Comparison of ENCODE assay signal across 8 cellular contexts in the genomic region with DNA sequence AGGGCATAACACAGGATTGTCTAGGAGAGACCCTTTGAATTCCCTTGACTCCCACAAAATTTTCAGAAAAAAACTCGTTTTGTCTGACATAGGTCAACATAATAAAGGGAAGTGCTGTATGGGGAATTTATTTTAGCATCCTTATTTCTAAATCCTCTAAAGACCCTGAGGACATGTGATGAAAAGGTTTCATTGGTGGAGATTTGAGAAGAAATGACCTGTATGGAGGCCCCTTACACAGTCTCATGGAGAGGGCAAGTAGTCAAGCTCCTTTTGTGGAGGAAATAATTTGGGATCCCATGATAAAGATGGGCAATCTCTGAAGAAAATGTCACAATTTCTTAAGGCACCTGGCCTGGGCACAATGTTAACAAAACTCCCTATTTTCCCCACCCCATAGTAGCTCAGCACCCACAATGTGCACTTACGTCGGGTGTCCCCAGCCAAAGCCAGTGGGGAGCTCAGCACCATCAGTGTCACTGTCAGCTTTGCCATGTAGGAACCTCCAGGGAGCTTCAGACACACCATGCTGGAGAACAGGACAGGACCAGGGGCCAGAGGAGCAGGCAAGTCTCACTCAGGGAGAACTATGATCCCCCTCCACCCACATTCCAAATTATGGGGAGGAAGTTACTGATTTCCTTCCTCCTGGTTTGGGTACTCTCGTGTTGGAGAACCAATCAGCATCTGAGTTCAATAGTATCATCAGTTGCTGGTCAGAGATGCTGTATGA. TPM values are rescaled to one million over a fixed set of nuclear protein-coding genes. Genes with fewer than 3 reads are reported as not detected.
DNase-seq lines count a peak whose midpoint lies in the region; ATAC-seq, FAIRE-seq and TF ChIP-seq lines count a peak whose summit lies in the region.

A gene (minus strand): TSS at position 591 of the 733 bp plus-strand sequence. CDS start 63 bp downstream, at position 528.

- ATAC-seq in GM18868 (IDR thresholded peaks at IDR 0.05; ENCODE audit: unreplicated experiment): peak; percentile 71
- ATAC-seq in HG03378 (IDR thresholded peaks at IDR 0.05; ENCODE audit: unreplicated experiment): peak; percentile 46
- peak; percentile 90 for ATAC-seq in GM12878

- peak; percentile 81 for FAIRE-seq in GM12878 (lab: Jason Lieb, UNC)

- H3K36me3 ChIP-seq in GM12878 (ENCODE audit: control insufficient read depth in 2 of 2, insufficient read depth in 2 of 2, low read length in 1 of 2): no peaks in the 10 kb centered on the region

- in situ Hi-C loops in GM12878 (cut with MboI): loop anchor here (5.0 to 10.0 kb wide), 2 partner anchors 55 to 57 kb away; a partner anchor contains a TSS

- peak within 1 kb of the TSS; percentile 58; the same call in 1 of the 2 replicates for H3K4me3 ChIP-seq in GM12878

- POLR2A ChIA-PET in GM12878 (lab: Charles Lee): interaction anchor here (0.8 to 1.1 kb wide), 5 partner anchors 41 to 59 kb away, joined by 3 to 6 read pairs (median 5); no protein-coding TSS in a partner anchor

- H3K4me2 ChIP-seq in GM12878 (ENCODE audit: control insufficient read depth, insufficient read depth): peak within 1 kb of the TSS; percentile 21; the same call in 1 of the 2 replicates

- peaks cover 10% of the 10 kb centered on the region for H3K79me2 ChIP-seq in GM12878 (ENCODE audit: control insufficient read depth, insufficient read depth, low read length)

- TF ChIP-seq RAD21 in GM12878 (IDR thresholded peaks at IDR 0.05; ENCODE audit: insufficient read depth, low read depth, low read length): no peak

- H4K20me1 ChIP-seq in GM12878 (ENCODE audit: control insufficient read depth, insufficient read depth): no peaks in the 10 kb centered on the region

- intact Hi-C loops in GM12878 (cut with micrococcal nuclease; ENCODE audit: unreplicated experiment): loop anchor here (2.0 kb wide), 1 partner anchor 41 kb away; no protein-coding TSS in a partner anchor

- TF ChIP-seq CTCF in GM12878 (IDR thresholded peaks at IDR 0.05 in 2 of 3, conservative IDR thresholded peaks at IDR 0.05 in 1 of 3; ENCODE audit: control insufficient read depth in 2 of 3, extremely low read depth in 1 of 3, insufficient read depth in 1 of 3, low read depth in 3 of 3, low read length in 3 of 3): no peak

- RAD21 ChIA-PET in GM12878 (lab: Charles Lee; ENCODE audit: unreplicated experiment): interaction anchor here (0.6 to 1.1 kb wide), 3 partner anchors 46 to 91 kb away, joined by 3 to 5 read pairs (median 4); a partner anchor contains a TSS

- peak; percentile 73 for TF ChIP-seq POLR2A in GM12878 (IDR thresholded peaks at IDR 0.05; ENCODE audit: low read depth, low read length)

- no peaks in the 10 kb centered on the region for H3K9me3 ChIP-seq in GM12878 (replicated peaks; ENCODE audit: control insufficient read depth, insufficient read depth, low read length)

- no peaks in the 10 kb centered on the region for H3K27me3 ChIP-seq in GM12878 (replicated peaks in 1 of 2; ENCODE audit: control insufficient read depth in 2 of 2, insufficient read depth in 2 of 2, low read length in 1 of 2)

- H3K4me1 ChIP-seq in GM12878 (ENCODE audit: control insufficient read depth, insufficient read depth, low read length): no peaks in the 10 kb centered on the region

- H3K27ac ChIP-seq in GM12878 (ENCODE audit: control insufficient read depth, insufficient read depth): peak within 1 kb of the TSS; percentile 92

- TSS peak; percentile 100 for BruUV-seq in GM12878 (replicated peaks; lab: Mats Ljungman, UMichigan)

- CTCF ChIA-PET in GM12878 (lab: Yijun Ruan, JAX): no interaction called here

- SMC1A ChIA-PET in GM12878 (lab: Charles Lee; ENCODE audit: uncharacterized antibody, unreplicated experiment): no interaction called here

- DNase-seq in GM12878 (ENCODE audit: low read depth, low spot score): peak; percentile 58
- peak; percentile 55 for DNase-seq in pons (ENCODE audit: low spot score)
- DNase-seq in NCI-H82 (lab: John Stamatoyannopoulos, UW): no peak
- no peak for DNase-seq in NCI-H1694 (lab: John Stamatoyannopoulos, UW)
- DNase-seq in D341Med (ENCODE audit: low spot score): no peak
- DNase-seq in NCI-H2171 treated with DMSO at 0.1 percent for 48 hours (lab: John Stamatoyannopoulos, UW): no peak

- no peak within 1 kb of the TSS; the same call in 1 of the 2 replicates for H2AFZ ChIP-seq in GM12878 (ENCODE audit: control insufficient read depth, low read depth, low read length)

- TF ChIP-seq EP300 in GM12878 (IDR thresholded peaks at IDR 0.05; ENCODE audit: borderline replicate concordance in 1 of 2, control insufficient read depth in 1 of 2, low read depth in 2 of 2, low read length in 2 of 2): no peak

- 0% methylated on average over 3 of the region's 4 CpGs for WGBS in GM12878 (ENCODE audit: insufficient coverage, insufficient replicate concordance, low lambda C conversion rate, missing lambda C conversion rate)

- peak within 1 kb of the TSS; percentile 79 for H3K9ac ChIP-seq in GM12878 (ENCODE audit: control insufficient read depth, insufficient read depth, low read length)

TF ChIP-seq in GM12878, 131 proteins besides CTCF, POLR2A, EP300 and RAD21:
- no peak for TF ChIP-seq ETV6 (conservative IDR thresholded peaks at IDR 0.05 in 1 of 2, IDR thresholded peaks at IDR 0.05 in 1 of 2; ENCODE audit: borderline replicate concordance in 1 of 2, low read depth in 1 of 2)
- no peak for TF ChIP-seq ZNF274 (IDR thresholded peaks at IDR 0.05; ENCODE audit: insufficient read depth, insufficient read length)
- peak; percentile 20; the same call in 1 of the 2 replicates for TF ChIP-seq CREM (IDR thresholded peaks at IDR 0.05; ENCODE audit: low read depth)
- no peak for TF ChIP-seq ZNF217 (IDR thresholded peaks at IDR 0.05)
- peak; percentile 86 for TF ChIP-seq PML (IDR thresholded peaks at IDR 0.05; ENCODE audit: low read length)
- TF ChIP-seq HCFC1 (IDR thresholded peaks at IDR 0.05; ENCODE audit: low read length): no peak
- peak; percentile 71; the same call in 1 of the 3 replicates for TF ChIP-seq POU2F2 (IDR thresholded peaks at IDR 0.05; ENCODE audit: borderline replicate concordance, low read depth, low read length)
- TF ChIP-seq, protein P1, sequence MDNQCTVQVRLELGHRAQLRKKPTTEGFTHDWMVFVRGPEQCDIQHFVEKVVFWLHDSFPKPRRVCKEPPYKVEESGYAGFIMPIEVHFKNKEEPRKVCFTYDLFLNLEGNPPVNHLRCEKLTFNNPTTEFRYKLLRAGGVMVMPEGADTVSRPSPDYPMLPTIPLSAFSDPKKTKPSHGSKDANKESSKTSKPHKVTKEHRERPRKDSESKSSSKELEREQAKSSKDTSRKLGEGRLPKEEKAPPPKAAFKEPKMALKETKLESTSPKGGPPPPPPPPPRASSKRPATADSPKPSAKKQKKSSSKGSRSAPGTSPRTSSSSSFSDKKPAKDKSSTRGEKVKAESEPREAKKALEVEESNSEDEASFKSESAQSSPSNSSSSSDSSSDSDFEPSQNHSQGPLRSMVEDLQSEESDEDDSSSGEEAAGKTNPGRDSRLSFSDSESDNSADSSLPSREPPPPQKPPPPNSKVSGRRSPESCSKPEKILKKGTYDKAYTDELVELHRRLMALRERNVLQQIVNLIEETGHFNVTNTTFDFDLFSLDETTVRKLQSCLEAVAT (IDR thresholded peaks at IDR 0.05): 0 out of 2 replicates have a peak, but pooled peaks have one; percentile 46
- TF ChIP-seq YY1 (IDR thresholded peaks at IDR 0.05; ENCODE audit: low read depth, low read length): 0 out of 2 replicates have a peak, but pooled peaks have one; percentile 27
- TF ChIP-seq RFX5 (IDR thresholded peaks at IDR 0.05; ENCODE audit: low read depth, low read length): peak; percentile 93
- TF ChIP-seq POLR2AphosphoS5 (IDR thresholded peaks at IDR 0.05; ENCODE audit: low read length): peak; percentile 89
- TF ChIP-seq SMAD5 (IDR thresholded peaks at IDR 0.05; ENCODE audit: low read depth): peak; percentile 70; the same call in 1 of the 2 replicates
- TF ChIP-seq CREB1 (IDR thresholded peaks at IDR 0.05; ENCODE audit: low read depth): peak; percentile 65
- TF ChIP-seq RUNX3 (IDR thresholded peaks at IDR 0.05; ENCODE audit: low read length): peak; percentile 17; the same call in 1 of the 2 replicates
- TF ChIP-seq TCF3 (IDR thresholded peaks at IDR 0.05; ENCODE audit: borderline replicate concordance, insufficient read depth, low read depth, low read length): 0 out of 2 replicates have a peak, but pooled peaks have one; percentile 24
- TF ChIP-seq ZZZ3 (IDR thresholded peaks at IDR 0.05; ENCODE audit: control insufficient read depth, insufficient read length, low read depth): no peak
- peak; percentile 76 for TF ChIP-seq TAF1 (IDR thresholded peaks at IDR 0.05; ENCODE audit: borderline replicate concordance, low read depth, low read length)

RNA-seq across cellular contexts. Expression of the gene that starts here (rescaled TPM):
- 18.5 and 25.2 TPM in 2 replicates for total RNA-seq in GM12878 (2013; cell fraction: nucleolus; rRNA removed)
- 59.4 and 60.7 TPM in 2 replicates for total RNA-seq in GM12878 (2014; rRNA removed)
- 52.2 and 57.1 TPM in 2 replicates for total RNA-seq in GM12878 (2014; rRNA removed; fragmentation: Illumina TruSeq; extraction: Trizol)
- 84.0 and 88.3 TPM in 2 replicates for total RNA-seq in GM12878 (2021)
- 20.6 TPM for polyA plus RNA-seq in GM12878 (2011; ENCODE audit: low read depth)
- polyA plus RNA-seq in GM12878 (2011; rRNA removed): 69.3 and 108 TPM in 2 replicates
- polyA plus RNA-seq in GM12878 (2011; cell fraction: cytosol; rRNA removed): 136 and 171 TPM in 2 replicates
- polyA plus RNA-seq in GM12878 (2011; cell fraction: nucleus; rRNA removed): 59.7 and 86.8 TPM in 2 replicates
- 63.7 and 78.6 TPM in 2 replicates for polyA plus RNA-seq in GM12878 (2012)
- polyA plus RNA-seq in GM12878 (2014; fragmentation: Illumina TruSeq; extraction: Trizol): 38.0 and 39.2 TPM in 2 replicates
- polyA plus RNA-seq in GM12878 (2014; fragmentation: Nextera tagmentation; extraction: Ambion mirVana): 10 to 100 TPM; 38.5 to 40.6 TPM
- polyA plus RNA-seq in GM12878 (2014; rRNA removed): 66.3 and 81.7 TPM in 2 replicates
- polyA plus RNA-seq in GM12878 (2016; fragmentation: Nextera tagmentation; extraction: Ambion mirVana): 10 to 100 TPM; 84.0 to 91.8 TPM
- polyA minus RNA-seq in GM12878 (2011; rRNA and poly(A)+ RNA removed): 48.9 and 79.2 TPM in 2 replicates
- polyA minus RNA-seq in GM12878 (2011; cell fraction: cytosol; rRNA and poly(A)+ RNA removed): 27.8 and 29.1 TPM in 2 replicates
- polyA minus RNA-seq in GM12878 (2011; cell fraction: nucleus; rRNA and poly(A)+ RNA removed): 9.3 and 10.3 TPM in 2 replicates

Comparison
In these comparisons a context has a peak if more than half of its experiments do, and no peak if none do; other contexts are left out.
1. DNase-seq: peak in GM12878 (single experiment) and pons (single experiment); none in NCI-H82 (single experiment), NCI-H1694 (single experiment), D341Med (single experiment) and NCI-H2171 treated with DMSO at 0.1 percent for 48 hours (single experiment).
2. Peak in every context shown above with its lines, with median percentiles within 50 percentile points of each other: ATAC-seq.